30 cellular contexts compared by ENCODE assay signal in genomic region chr1:119416006-119416640, GRCh38. TPM values are rescaled to one million over a fixed set of nuclear protein-coding genes. Genes with fewer than 3 reads are reported as not detected.
"Had no signal": no experiment of that assay in that cellular context is flagged by ENCODE, and none has a peak within 500 bp of the region (broad histone marks: within the 10 kb centered on the region; RNA-seq: fewer than 3 reads in every experiment).

No MANE protein-coding gene starts in this region.

- H3K4me3 Mint-ChIP-seq: dendritic cell treated with granulocyte-macrophage colony-stimulating factor and Interleukin-4, amounts not matched to agents 40 ng/mL and 50 ng/mL, for 4 days; effector memory CD8-positive, alpha-beta T cell; endodermal cell; mesothelial cell of epicardium had no signal

- H3K27me3 ChIP-seq: colonic mucosa, esophagus squamous epithelium, gastrocnemius medialis, heart right ventricle had no signal

- H3K27ac Mint-ChIP-seq: dendritic cell treated with granulocyte-macrophage colony-stimulating factor and Interleukin-4, amounts not matched to agents 40 ng/mL and 50 ng/mL, for 4 days; effector memory CD8-positive, alpha-beta T cell; endodermal cell; mesothelial cell of epicardium had no signal

- H3K27ac ChIP-seq: colonic mucosa, epithelial cell of prostate, esophagus squamous epithelium, gastrocnemius medialis, heart right ventricle, left ventricle myocardium inferior, lower lobe of right lung had no signal

- H3K27me3 Mint-ChIP-seq: effector memory CD8-positive, alpha-beta T cell had no signal

- ATAC-seq: effector memory CD8-positive, alpha-beta T cell; esophagus mucosa; gastrocnemius medialis; heart right ventricle; left cardiac atrium; lower lobe of right lung; mucosa of descending colon had no signal

- H3K9me3 ChIP-seq: colonic mucosa, esophagus squamous epithelium, gastrocnemius medialis, heart right ventricle, left ventricle myocardium inferior, lower lobe of right lung, mucosa of descending colon had no signal

- H3K36me3 ChIP-seq: colonic mucosa, esophagus squamous epithelium, gastrocnemius medialis, heart right ventricle, left ventricle myocardium inferior, lower lobe of right lung had no signal

- H3K4me3 ChIP-seq: colonic mucosa, esophagus squamous epithelium, gastrocnemius medialis, heart right ventricle, left ventricle myocardium inferior, lower lobe of right lung, mucosa of descending colon had no signal

- DNase-seq: colonic mucosa; cortex of kidney; effector CD8-positive, alpha-beta T cell; effector memory CD8-positive, alpha-beta T cell; endodermal cell; erythroblast; esophagus squamous epithelium; foreskin fibroblast; foreskin melanocyte; gastrocnemius medialis; glutamatergic neuron; head of caudate nucleus; heart right ventricle; hippocampal formation; left cardiac atrium; left ventricle myocardium inferior; lower lobe of right lung; mesenchymal stem cell; mucosa of descending colon had no signal

- H3K4me1 ChIP-seq: colonic mucosa, esophagus squamous epithelium, gastrocnemius medialis, heart right ventricle, left ventricle myocardium inferior, lower lobe of right lung had no signal

- H3K4me1 Mint-ChIP-seq: endodermal cell, mesothelial cell of epicardium had no signal

- H3K9me3 Mint-ChIP-seq: dendritic cell treated with granulocyte-macrophage colony-stimulating factor and Interleukin-4, amounts not matched to agents 40 ng/mL and 50 ng/mL, for 4 days; endodermal cell; mesothelial cell of epicardium had no signal

- H3K36me3 Mint-ChIP-seq: mesothelial cell of epicardium had no signal

RNA-seq across cellular contexts. Expression of gene HSD3B2, which starts 1.2 kb away (rescaled TPM):
- total RNA-seq: dermis microvascular lymphatic vessel endothelial cell, endodermal cell, esophagus squamous epithelium, glomerular endothelial cell, heart right ventricle, kidney epithelial cell, left cardiac atrium, left ventricle myocardium inferior, lower leg skin, lower lobe of right lung, lung microvascular endothelial cell, mesenteric fat pad, myocyte had no signal

RNA-seq across cellular contexts. Expression of gene HAO2, which starts 47.5 kb away (rescaled TPM):
- total RNA-seq: colonic mucosa, dermis microvascular lymphatic vessel endothelial cell, endodermal cell, esophagus mucosa, esophagus squamous epithelium, glomerular endothelial cell, heart right ventricle, kidney epithelial cell, left cardiac atrium, left ventricle myocardium inferior, lower lobe of right lung, lung microvascular endothelial cell, mesenteric fat pad, mesothelial cell of epicardium, mucosa of descending colon had no signal
